9 cellular contexts compared by ENCODE assay signal in genomic region chr11:108654994-108655631, GRCh38. TPM values are rescaled to one million over a fixed set of nuclear protein-coding genes. Genes with fewer than 3 reads are reported as not detected.
DNase-seq lines count a peak whose midpoint lies in the region; ATAC-seq and TF ChIP-seq lines count a peak whose summit lies in the region.
"Had no signal": no experiment of that assay in that cellular context is flagged by ENCODE, and none has a peak within 500 bp of the region (broad histone marks: within the 10 kb centered on the region; RNA-seq: fewer than 3 reads in every experiment).

No MANE protein-coding gene starts in this region.

- TF ChIP-seq POLR2A in erythroblast (IDR thresholded peaks at IDR 0.05; ENCODE audit: low read length) = no peak

- no peak overlapping the region for H3K27ac Mint-ChIP-seq in neural progenitor cell

- no peaks in the 10 kb centered on the region for H4K20me1 ChIP-seq in Loucy (ENCODE audit: insufficient read depth, low read length, poor library complexity, severe bottlenecking)
- H4K20me1 ChIP-seq in neural progenitor cell (ENCODE audit: low read depth) = no peaks in the 10 kb centered on the region

- peaks cover 2% of the 10 kb centered on the region for H3K9me3 Mint-ChIP-seq in neural progenitor cell
- H3K9me3 Mint-ChIP-seq: central memory CD8-positive, alpha-beta T cell had no signal

- H3K9me3 ChIP-seq in Loucy (ENCODE audit: insufficient read depth, low read depth, low read length) (no peaks in the 10 kb centered on the region), neural progenitor cell (ENCODE audit: low read depth) (no peaks in the 10 kb centered on the region)

- no peaks in the 10 kb centered on the region for H3K27me3 Mint-ChIP-seq in neural progenitor cell (ENCODE audit: insufficient read depth, low read depth)
- H3K27me3 Mint-ChIP-seq: central memory CD8-positive, alpha-beta T cell had no signal

- H3K79me2 ChIP-seq in Loucy (ENCODE audit: insufficient read depth, low read length) (no peaks in the 10 kb centered on the region), neural progenitor cell (ENCODE audit: low read depth) (no peaks in the 10 kb centered on the region)

- no peak overlapping the region for H3K4me3 ChIP-seq in Loucy (ENCODE audit: low read length, poor library complexity, severe bottlenecking)
- H3K4me3 ChIP-seq in neural progenitor cell = no peak overlapping the region

- no peaks in the 10 kb centered on the region for H3K36me3 Mint-ChIP-seq in neural progenitor cell

- H3K4me1 ChIP-seq in Loucy (ENCODE audit: insufficient read depth, low read length, poor library complexity, severe bottlenecking) (no peaks in the 10 kb centered on the region), neural progenitor cell (no peaks in the 10 kb centered on the region)

- H3K36me3 ChIP-seq in Loucy (ENCODE audit: insufficient read depth, low read length) (no peaks in the 10 kb centered on the region), neural progenitor cell (no peaks in the 10 kb centered on the region)

- TF ChIP-seq CTCF in Loucy (conservative IDR thresholded peaks at IDR 0.05; ENCODE audit: low read length) = peak; percentile 74
- peak; percentile 66 for TF ChIP-seq CTCF in neural progenitor cell (IDR thresholded peaks at IDR 0.05)

- H3K4me1 Mint-ChIP-seq in neural progenitor cell = no peaks in the 10 kb centered on the region
- H3K4me1 Mint-ChIP-seq: central memory CD8-positive, alpha-beta T cell had no signal

- H3K9me2 ChIP-seq in Loucy (replicated peaks; ENCODE audit: low read depth, low read length) = no peaks in the 10 kb centered on the region

- H3K4me2 ChIP-seq in Loucy (ENCODE audit: low read depth, low read length, poor library complexity, severe bottlenecking) (no peak overlapping the region), neural progenitor cell (no peak overlapping the region)

- ATAC-seq in SK-N-SH treated with all-trans-retinoic acid at 6 μM for 48 hours = peak; percentile 86
- no peak for ATAC-seq in GM21360 (IDR thresholded peaks at IDR 0.05; ENCODE audit: unreplicated experiment)
- no peak for ATAC-seq in GM21619 (IDR thresholded peaks at IDR 0.05; ENCODE audit: unreplicated experiment)

- H3K27me3 ChIP-seq in Loucy (ENCODE audit: insufficient read depth, low read length, poor library complexity, severe bottlenecking) (no peaks in the 10 kb centered on the region), neural progenitor cell (no peaks in the 10 kb centered on the region)

- DNase-seq in activated gamma-delta T cell treated with Interleukin-2 at 50 U/mL for 16 hours (peak; percentile 10), activated gamma-delta T cell (lab: John Stamatoyannopoulos, UW) (no peak), erythroblast (lab: John Stamatoyannopoulos, UW) (peak; percentile 61 to 74), neural progenitor cell (ENCODE audit: low spot score) (peak; percentile 55)

- H3K27ac ChIP-seq in neural progenitor cell = no peak overlapping the region

- H3F3A ChIP-seq in Loucy (ENCODE audit: low read depth) (no peaks in the 10 kb centered on the region), neural progenitor cell (ENCODE audit: low read depth) (no peaks in the 10 kb centered on the region)

- H2AFZ ChIP-seq in Loucy (ENCODE audit: low read length) (no peak overlapping the region), neural progenitor cell (replicated peaks) (no peak overlapping the region)

- H3K4me3 Mint-ChIP-seq in neural progenitor cell = no peak overlapping the region
- H3K4me3 Mint-ChIP-seq: central memory CD8-positive, alpha-beta T cell had no signal

- no peak overlapping the region for H3K9ac ChIP-seq in Loucy (ENCODE audit: low read depth, low read length, poor library complexity, severe bottlenecking)
- H3K9ac ChIP-seq in neural progenitor cell = no peak overlapping the region

TF ChIP-seq in SK-N-SH treated with all-trans-retinoic acid at 6 μM for 48 hours, 23 proteins besides CTCF, POLR2A, EP300 and RAD21:
- TF ChIP-seq CSDC2 (CRISPR knock-in tag; IDR thresholded peaks at IDR 0.05) = no peak
- no peak for TF ChIP-seq ZNF70 (CRISPR knock-in tag; IDR thresholded peaks at IDR 0.05)
- no peak for TF ChIP-seq ZFP30 (CRISPR knock-in tag; IDR thresholded peaks at IDR 0.05)
- no peak for TF ChIP-seq ISL1 (CRISPR knock-in tag; IDR thresholded peaks at IDR 0.05)
- TF ChIP-seq ESRRG (CRISPR knock-in tag; IDR thresholded peaks at IDR 0.05) = no peak

RNA-seq across cellular contexts. Expression of gene DDX10, which starts 9.8 kb away (rescaled TPM):
- total RNA-seq in neural progenitor cell (ENCODE audit: low replicate concordance) = 31.0 and 34.1 TPM in 2 replicates
